Comparison of ENCODE assay signal across 13 cellular contexts in the genomic region with DNA sequence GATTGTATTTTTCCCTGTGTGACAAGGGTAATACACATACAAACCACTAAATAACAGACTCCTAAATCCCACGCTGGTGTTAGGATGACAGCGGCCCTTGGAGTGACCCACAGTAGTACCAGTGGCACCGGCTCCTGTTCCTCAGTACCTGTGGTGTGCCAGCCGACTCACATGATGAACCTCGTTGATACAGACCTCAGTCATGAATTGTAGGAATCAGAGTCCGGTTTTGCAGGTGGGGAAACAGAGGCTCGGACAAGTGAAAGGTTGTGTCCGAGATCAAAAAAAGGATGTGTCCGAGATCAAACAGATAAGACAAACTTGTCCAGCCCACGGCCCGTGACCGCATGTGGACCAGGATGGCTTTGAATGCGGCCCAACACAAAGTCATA.
DNase-seq lines count a peak whose midpoint lies in the region; ATAC-seq and TF ChIP-seq lines count a peak whose summit lies in the region.
"Had no signal": no experiment of that assay in that cellular context is flagged by ENCODE, and none has a peak within 500 bp of the region (broad histone marks: within the 10 kb centered on the region; RNA-seq: fewer than 3 reads in every experiment).

No MANE protein-coding gene starts in this region.

- 79% methylated on average over 13 of the region's 13 CpGs for WGBS in suprapubic skin

- TF ChIP-seq CTCF in activated CD8-positive, alpha-beta T cell treated with anti-CD3 and anti-CD28 coated beads for 36 hours (IDR thresholded peaks at IDR 0.05), result no peak
- TF ChIP-seq CTCF in VCaP (conservative IDR thresholded peaks at IDR 0.05) (no peak), suprapubic skin (IDR thresholded peaks at IDR 0.05) (no peak)

- H3K27ac ChIP-seq in VCaP, result peak overlapping the region; percentile 29; the same call in 1 of the 2 replicates
- no peak overlapping the region for H3K27ac ChIP-seq in suprapubic skin
- H3K27ac ChIP-seq: HL-60 had no signal

- peaks cover under 1% of the 10 kb centered on the region for H3K36me3 ChIP-seq in suprapubic skin

- H3K9me3 Mint-ChIP-seq in activated CD8-positive, alpha-beta T cell treated with anti-CD3 and anti-CD28 coated beads, Interleukin-2, amount 10 ng/mL, durations not matched to agents 7 days and 5 days (ENCODE audit: insufficient read depth), result no peaks in the 10 kb centered on the region
- no peaks in the 10 kb centered on the region for H3K9me3 Mint-ChIP-seq in activated CD8-positive, alpha-beta T cell treated with anti-CD3 and anti-CD28 coated beads for 36 hours
- H3K9me3 Mint-ChIP-seq in activated naive CD8-positive, alpha-beta T cell treated with anti-CD3 and anti-CD28 coated beads for 36 hours, result no peaks in the 10 kb centered on the region

- no peaks in the 10 kb centered on the region for H3K9me3 ChIP-seq in suprapubic skin

- H3K27ac Mint-ChIP-seq in activated CD8-positive, alpha-beta T cell treated with anti-CD3 and anti-CD28 coated beads, Interleukin-2, amount 10 ng/mL, durations not matched to agents 7 days and 5 days, result no peak overlapping the region
- H3K27ac Mint-ChIP-seq in activated CD8-positive, alpha-beta T cell treated with anti-CD3 and anti-CD28 coated beads for 36 hours, result no peak overlapping the region
- no peak overlapping the region for H3K27ac Mint-ChIP-seq in activated naive CD8-positive, alpha-beta T cell treated with anti-CD3 and anti-CD28 coated beads for 36 hours

- H3K4me3 ChIP-seq in suprapubic skin, result no peak overlapping the region

- no peaks in the 10 kb centered on the region for H3K27me3 ChIP-seq in suprapubic skin

- peaks cover 12% of the 10 kb centered on the region for H3K4me1 ChIP-seq in suprapubic skin

- CTCF ChIA-PET in activated CD8-positive, alpha-beta T cell treated with anti-CD3 and anti-CD28 coated beads, Interleukin-2, amount 10 ng/mL, durations not matched to agents 7 days and 5 days (lab: Charles Lee), result no interaction called here
- CTCF ChIA-PET in activated CD8-positive, alpha-beta T cell treated with anti-CD3 and anti-CD28 coated beads for 36 hours (lab: Charles Lee), result no interaction called here

- no peak overlapping the region for H3K4me3 Mint-ChIP-seq in activated CD8-positive, alpha-beta T cell treated with anti-CD3 and anti-CD28 coated beads, Interleukin-2, amount 10 ng/mL, durations not matched to agents 7 days and 5 days
- no peak overlapping the region for H3K4me3 Mint-ChIP-seq in activated CD8-positive, alpha-beta T cell treated with anti-CD3 and anti-CD28 coated beads for 36 hours
- H3K4me3 Mint-ChIP-seq in activated naive CD8-positive, alpha-beta T cell treated with anti-CD3 and anti-CD28 coated beads for 36 hours, result no peak overlapping the region

- POLR2A ChIA-PET in activated CD8-positive, alpha-beta T cell treated with anti-CD3 and anti-CD28 coated beads, Interleukin-2, amount 10 ng/mL, durations not matched to agents 7 days and 5 days (lab: Charles Lee), result no interaction called here
- POLR2A ChIA-PET in activated CD8-positive, alpha-beta T cell treated with anti-CD3 and anti-CD28 coated beads for 36 hours (lab: Charles Lee), result no interaction called here

- peaks cover 1% of the 10 kb centered on the region for H3K27me3 Mint-ChIP-seq in activated CD8-positive, alpha-beta T cell treated with anti-CD3 and anti-CD28 coated beads, Interleukin-2, amount 10 ng/mL, durations not matched to agents 7 days and 5 days (ENCODE audit: low read depth)
- no peaks in the 10 kb centered on the region for H3K27me3 Mint-ChIP-seq in activated CD8-positive, alpha-beta T cell treated with anti-CD3 and anti-CD28 coated beads for 36 hours
- H3K27me3 Mint-ChIP-seq in activated naive CD8-positive, alpha-beta T cell treated with anti-CD3 and anti-CD28 coated beads for 36 hours, result no peaks in the 10 kb centered on the region

- no peak for TF ChIP-seq EP300 in suprapubic skin (IDR thresholded peaks at IDR 0.05)

- no peaks in the 10 kb centered on the region for H3K4me1 Mint-ChIP-seq in activated CD8-positive, alpha-beta T cell treated with anti-CD3 and anti-CD28 coated beads, Interleukin-2, amount 10 ng/mL, durations not matched to agents 7 days and 5 days (ENCODE audit: low read depth)
- H3K4me1 Mint-ChIP-seq in activated CD8-positive, alpha-beta T cell treated with anti-CD3 and anti-CD28 coated beads for 36 hours (ENCODE audit: low read depth), result no peaks in the 10 kb centered on the region
- no peaks in the 10 kb centered on the region for H3K4me1 Mint-ChIP-seq in activated naive CD8-positive, alpha-beta T cell treated with anti-CD3 and anti-CD28 coated beads for 36 hours

- intact Hi-C loops in activated CD8-positive, alpha-beta T cell treated with anti-CD3 and anti-CD28 coated beads for 36 hours (cut with micrococcal nuclease), result no loop called here

- no peak for TF ChIP-seq POLR2A in suprapubic skin (IDR thresholded peaks at IDR 0.05)

- no peaks in the 10 kb centered on the region for H3K36me3 Mint-ChIP-seq in activated CD8-positive, alpha-beta T cell treated with anti-CD3 and anti-CD28 coated beads, Interleukin-2, amount 10 ng/mL, durations not matched to agents 7 days and 5 days (ENCODE audit: low read depth)
- H3K36me3 Mint-ChIP-seq in activated CD8-positive, alpha-beta T cell treated with anti-CD3 and anti-CD28 coated beads for 36 hours (ENCODE audit: low read depth), result no peaks in the 10 kb centered on the region
- no peaks in the 10 kb centered on the region for H3K36me3 Mint-ChIP-seq in activated naive CD8-positive, alpha-beta T cell treated with anti-CD3 and anti-CD28 coated beads for 36 hours

- peak; percentile 17 for DNase-seq in activated CD8-positive, alpha-beta T cell treated with anti-CD3 and anti-CD28 coated beads, Interleukin-2, amount 10 ng/mL, durations not matched to agents 7 days and 5 days
- no peak for DNase-seq in activated CD8-positive, alpha-beta T cell treated with anti-CD3 and anti-CD28 coated beads for 36 hours
- DNase-seq in mesenteric fat pad (ENCODE audit: low spot score) (peak; percentile 55), suprapubic skin (ENCODE audit: low spot score in 2 of 2) (peak; percentile 9 to 48), SK-N-DZ (ENCODE audit: low spot score) (no peak), NCI-H2227 treated with DMSO at 0.1 percent for 48 hours (lab: John Stamatoyannopoulos, UW) (no peak)
- DNase-seq in activated naive CD8-positive, alpha-beta T cell treated with anti-CD3 and anti-CD28 coated beads for 36 hours, result no peak
- DNase-seq: NCI-H1417 treated with DMSO at 0.1 percent for 48 hours, NCI-H2029 treated with DMSO at 0.1 percent for 48 hours, NCI-H524 had no signal

- ATAC-seq in activated CD8-positive, alpha-beta T cell treated with anti-CD3 and anti-CD28 coated beads, Interleukin-2, amount 10 ng/mL, durations not matched to agents 7 days and 5 days, result no peak
- ATAC-seq in activated CD8-positive, alpha-beta T cell treated with anti-CD3 and anti-CD28 coated beads for 36 hours, result no peak
- ATAC-seq: HCT116 had no signal

Comparison
In these comparisons a context has a peak if more than half of its experiments do, and no peak if none do; other contexts are left out.
1. DNase-seq: peak in activated CD8-positive, alpha-beta T cell treated with anti-CD3 and anti-CD28 coated beads, Interleukin-2, amount 10 ng/mL, durations not matched to agents 7 days and 5 days (single experiment), mesenteric fat pad (single experiment) and suprapubic skin (2 of 2); none in activated CD8-positive, alpha-beta T cell treated with anti-CD3 and anti-CD28 coated beads for 36 hours (single experiment), SK-N-DZ (single experiment), NCI-H2227 treated with DMSO at 0.1 percent for 48 hours (single experiment) and activated naive CD8-positive, alpha-beta T cell treated with anti-CD3 and anti-CD28 coated beads for 36 hours (single experiment).